In the genomic region with DNA sequence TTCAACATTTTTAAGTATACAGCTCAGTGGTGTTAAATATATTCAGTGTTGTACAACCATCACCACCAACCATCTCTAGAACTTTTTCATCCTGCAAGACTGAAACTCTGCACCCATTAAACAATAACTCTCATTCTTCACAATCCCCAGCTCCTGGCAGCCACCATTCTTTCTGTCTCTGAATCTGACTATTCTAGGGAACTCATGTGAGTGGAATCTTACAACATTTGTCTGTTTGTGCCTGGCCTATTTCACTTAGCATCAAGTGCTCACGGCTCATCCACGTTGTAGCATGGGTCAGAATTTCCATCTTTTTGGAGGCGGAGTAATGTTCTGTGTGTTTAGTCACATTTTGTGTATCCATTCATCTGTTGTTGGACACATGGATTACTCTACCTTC, we compare ENCODE assay signal across 18 cellular contexts. TPM values are rescaled to one million over a fixed set of nuclear protein-coding genes. Genes with fewer than 3 reads are reported as not detected.
DNase-seq lines count a peak whose midpoint lies in the region; ATAC-seq and TF ChIP-seq lines count a peak whose summit lies in the region.
"Had no signal": no experiment of that assay in that cellular context is flagged by ENCODE, and none has a peak within 500 bp of the region (broad histone marks: within the 10 kb centered on the region; RNA-seq: fewer than 3 reads in every experiment).

No MANE protein-coding gene starts in this region.

- TF ChIP-seq CTCF in HEK293 (tag by site-specific recombination; IDR thresholded peaks at IDR 0.05) (no peak), esophagus muscularis mucosa (IDR thresholded peaks at IDR 0.05) (no peak), neutrophil (IDR thresholded peaks at IDR 0.05) (no peak)

- no peaks in the 10 kb centered on the region for H3K27me3 ChIP-seq in esophagus muscularis mucosa
- no peaks in the 10 kb centered on the region for H3K27me3 ChIP-seq in neutrophil
- H3K27me3 ChIP-seq: colonic mucosa had no signal

- TF ChIP-seq EP300 in esophagus muscularis mucosa (IDR thresholded peaks at IDR 0.05), result no peak

- POLR2A ChIA-PET in HEK293 (lab: Yijun Ruan, JAX), result interaction anchor here (0.8 to 2.0 kb wide), 2 partner anchors 9 to 15 kb away, joined by 4 to 7 read pairs; no protein-coding TSS in a partner anchor

- no peak overlapping the region for H3K4me3 ChIP-seq in HEK293 (ENCODE audit: low read depth, low read length)
- no peak overlapping the region for H3K4me3 ChIP-seq in esophagus muscularis mucosa
- no peak overlapping the region for H3K4me3 ChIP-seq in neutrophil (ENCODE audit: low read depth in 1 of 2, low read length in 1 of 2)
- H3K4me3 ChIP-seq: colonic mucosa had no signal

- WGBS in esophagus muscularis mucosa, result 78% methylated on average over 3 of the region's 3 CpGs

- H3K9me3 ChIP-seq in HEK293 (ENCODE audit: control insufficient read depth, insufficient read depth, low read depth, low read length) (no peaks in the 10 kb centered on the region), esophagus muscularis mucosa (no peaks in the 10 kb centered on the region), neutrophil (no peaks in the 10 kb centered on the region)
- H3K9me3 ChIP-seq: colonic mucosa had no signal

- intact Hi-C loops in esophagus muscularis mucosa (cut with DNase I), result loop anchor here (2.0 kb wide), 1 partner anchor 41 kb away; a partner anchor contains a TSS

- CTCF ChIA-PET in HEK293 (lab: Yijun Ruan, JAX), result interaction anchor here (0.7 to 3.1 kb wide), 5 partner anchors 11 to 245 kb away, joined by 3 to 16 read pairs (median 5); no protein-coding TSS in a partner anchor

- no peak for TF ChIP-seq POLR2A in esophagus muscularis mucosa (IDR thresholded peaks at IDR 0.05; ENCODE audit: low read depth)

- peak; percentile 76 for DNase-seq in Ammon's horn (ENCODE audit: low spot score)
- no peak for DNase-seq in esophagus muscularis mucosa (ENCODE audit: extremely low spot score)
- DNase-seq in stimulated activated naive CD4-positive, alpha-beta T cell treated with Interleukin-2 at 50 U/mL for 16 hours (lab: John Stamatoyannopoulos, UW), result no peak
- DNase-seq: activated CD8-positive, alpha-beta memory T cell treated with anti-CD3 and anti-CD28 coated beads, Interleukin-2, amount 50 U/mL, for 48 hours; amniotic stem cell; DMS153; left cardiac atrium; MM.1S; NCI-H2107; NCI-H748 treated with DMSO at 0.1 percent for 48 hours; WERI-Rb-1 had no signal

- H3K36me3 ChIP-seq in HEK293 (ENCODE audit: control insufficient read depth in 2 of 2, insufficient read depth in 1 of 2, low read length in 2 of 2), result peaks cover 9 to 11% of the 10 kb centered on the region in 2 experiments; a peak in 2 of 3 replicates
- H3K36me3 ChIP-seq in esophagus muscularis mucosa, result peaks cover 0 to 7% (median 3%) of the 10 kb centered on the region in 4 donors
- H3K36me3 ChIP-seq in neutrophil, result no peaks in the 10 kb centered on the region
- H3K36me3 ChIP-seq: colonic mucosa, WERI-Rb-1 had no signal

- ATAC-seq in GM18517 (IDR thresholded peaks at IDR 0.05; ENCODE audit: unreplicated experiment) (no peak), GM19035 (IDR thresholded peaks at IDR 0.05; ENCODE audit: unreplicated experiment) (no peak), GM21360 (IDR thresholded peaks at IDR 0.05; ENCODE audit: unreplicated experiment) (no peak)

- H3K4me1 ChIP-seq in HEK293 (ENCODE audit: control insufficient read depth, insufficient read depth, low read length) (peaks cover 7% of the 10 kb centered on the region), esophagus muscularis mucosa (peaks cover 30 to 47% (median 42%) of the 10 kb centered on the region in 4 donors), neutrophil (ENCODE audit: control insufficient read depth in 1 of 2, insufficient read depth in 1 of 2, low read depth in 1 of 2, low read length in 1 of 2) (peaks cover 24 to 25% of the 10 kb centered on the region in 2 experiments)
- H3K4me1 ChIP-seq: colonic mucosa had no signal

- H3K27ac ChIP-seq in HEK293 (ENCODE audit: extremely low read depth, low read depth, low read length), result no peak overlapping the region
- peak overlapping the region; percentile 92 to 97 (median 95) for H3K27ac ChIP-seq in esophagus muscularis mucosa (replicated peaks in 1 of 4)
- H3K27ac ChIP-seq in neutrophil, result peak overlapping the region; percentile 77
- H3K27ac ChIP-seq: epithelial cell of prostate, WERI-Rb-1 had no signal

TF ChIP-seq in HEK293, 187 proteins besides CTCF, POLR2A, EP300 and RAD21:
- peak; percentile 74; the same call in 1 of the 2 replicates for TF ChIP-seq MZF1 (tag by site-specific recombination; IDR thresholded peaks at IDR 0.05; ENCODE audit: borderline replicate concordance)
- TF ChIP-seq GLIS2 (tag by site-specific recombination; IDR thresholded peaks at IDR 0.05), result no peak

RNA-seq across cellular contexts. Expression of a gene that starts 40.8 kb away (rescaled TPM):
- total RNA-seq in esophagus muscularis mucosa, result 10 to 100 TPM; 22.4 to 49.1 (median 37.9) TPM
